Comparison of ENCODE assay signal across 35 cellular contexts in genomic region chr18:66219817-66220216, GRCh38.
"Had no signal": no experiment of that assay in that cellular context is flagged by ENCODE, and none has a peak within 500 bp of the region (broad histone marks: within the 10 kb centered on the region; RNA-seq: fewer than 3 reads in every experiment).

No MANE protein-coding gene starts in this region.

- H3K4me3 ChIP-seq: MG63 had no signal

- DNase-seq: Kasumi-1, MG63, MM.1S, MV-4-11, NCI-H1048, NCI-H1092, NCI-H1092 treated with DMSO at 0.1 percent for 48 hours, NCI-H1105, NCI-H1105 treated with DMSO at 0.1 percent for 48 hours, NCI-H1417, NCI-H1417 treated with DMSO at 0.1 percent for 48 hours, NCI-H1436, NCI-H1436 treated with DMSO at 0.1 percent for 48 hours, NCI-H146, NCI-H1694, NCI-H1694 treated with DMSO at 0.1 percent for 48 hours, NCI-H187, NCI-H187 treated with DMSO at 0.1 percent for 48 hours, NCI-H1930, NCI-H2029, NCI-H2029 treated with DMSO at 0.1 percent for 48 hours, NCI-H2081, NCI-H2081 treated with DMSO at 0.1 percent for 48 hours, NCI-H2107, NCI-H2171, NCI-H2171 treated with DMSO at 0.1 percent for 48 hours, NCI-H2227 treated with DMSO at 0.1 percent for 48 hours, NCI-H226, NCI-H345, NCI-H446, NCI-H446 treated with DMSO at 0.1 percent for 48 hours, NCI-H510A, NCI-H510A treated with DMSO at 0.1 percent for 48 hours, NCI-H524, NCI-H524 treated with DMSO at 0.1 percent for 48 hours had no signal

- H3K9me3 ChIP-seq: MG63 had no signal

- H3K36me3 ChIP-seq: MG63 had no signal
